Comparison of ENCODE assay signal across 10 cellular contexts in genomic region chr14:61566537-61567225, GRCh38.
DNase-seq lines count a peak whose midpoint lies in the region; ATAC-seq, FAIRE-seq and TF ChIP-seq lines count a peak whose summit lies in the region.
"Had no signal": no experiment of that assay in that cellular context is flagged by ENCODE, and none has a peak within 500 bp of the region (broad histone marks: within the 10 kb centered on the region; RNA-seq: fewer than 3 reads in every experiment).

No MANE protein-coding gene starts in this region.

- peaks cover 70% of the 10 kb centered on the region for H3K4me1 ChIP-seq in left ventricle myocardium inferior
- peaks cover 12 to 99% (median 59%) of the 10 kb centered on the region in 9 donors for H3K4me1 ChIP-seq in heart right ventricle
- peaks cover 96% of the 10 kb centered on the region for H3K4me1 ChIP-seq in adipocyte (ENCODE audit: control insufficient read depth, insufficient read depth, low read length)

- ATAC-seq in heart right ventricle (no peak), GM21737 (IDR thresholded peaks at IDR 0.05; ENCODE audit: unreplicated experiment) (no peak), WTC11 (no peak)
- ATAC-seq: T-cell had no signal

- CTCF ChIA-PET in WTC11 (lab: Charles Lee), result no interaction called here

- no peak for DNase-seq in left ventricle myocardium inferior
- DNase-seq in heart right ventricle, result no peak
- DNase-seq in adipocyte (ENCODE audit: low read depth), result peak; percentile 55
- peak; percentile 69 for DNase-seq in islet precursor cell
- no peak for DNase-seq in urothelium cell line (ENCODE audit: low spot score)
- no peak for DNase-seq in NCI-H446 (lab: John Stamatoyannopoulos, UW)
- no peak for DNase-seq in WTC11 (ENCODE audit: low spot score)
- DNase-seq: BE2C, T-cell had no signal

- H3K4me3 ChIP-seq in left ventricle myocardium inferior, result no peak overlapping the region
- H3K4me3 ChIP-seq in heart right ventricle, result no peak overlapping the region
- peak overlapping the region; percentile 17 for H3K4me3 ChIP-seq in adipocyte (ENCODE audit: low read length)

- no peak overlapping the region for H3K27ac Mint-ChIP-seq in WTC11
- H3K27ac Mint-ChIP-seq: T-cell had no signal

- TF ChIP-seq CTCF in left ventricle myocardium inferior (IDR thresholded peaks at IDR 0.05; ENCODE audit: borderline replicate concordance) (no peak), heart right ventricle (IDR thresholded peaks at IDR 0.05) (no peak), WTC11 (IDR thresholded peaks at IDR 0.05) (no peak)

- no peaks in the 10 kb centered on the region for H3K9me3 Mint-ChIP-seq in WTC11
- H3K9me3 Mint-ChIP-seq: T-cell had no signal

- H3K27me3 ChIP-seq in left ventricle myocardium inferior (ENCODE audit: low read depth) (no peaks in the 10 kb centered on the region), heart right ventricle (no peaks in the 10 kb centered on the region), adipocyte (replicated peaks; ENCODE audit: control insufficient read depth, insufficient read depth, low read length) (no peaks in the 10 kb centered on the region)
- H3K27me3 ChIP-seq: BE2C had no signal

- H3K27ac ChIP-seq in left ventricle myocardium inferior (replicated peaks) (peak overlapping the region; percentile 87), heart right ventricle (peak overlapping the region in 5 of 10 donors; percentile 29 to 91 (median 56))

- H3K27me3 Mint-ChIP-seq in WTC11 (ENCODE audit: low read depth), result peaks cover 10% of the 10 kb centered on the region

- peaks cover 49% of the 10 kb centered on the region for H3K4me1 Mint-ChIP-seq in WTC11

- intact Hi-C loops in left ventricle myocardium inferior (cut with micrococcal nuclease), result no loop called here
- intact Hi-C loops in heart right ventricle (cut with DNase I), result loop anchor here in 6 of 10 donors (5.0 to 10.0 kb wide), 5 partner anchors 39 to 158 kb away; partner anchors contain the start of gene HIF1A (in 2 of the 6)

- POLR2A ChIA-PET in WTC11 (lab: Charles Lee), result interaction anchor here (0.7 to 1.1 kb wide), 2 partner anchors 118 to 128 kb away, joined by 3 read pairs; partner anchors contain the start of gene HIF1A

- H3K9me3 ChIP-seq in left ventricle myocardium inferior (replicated peaks) (no peaks in the 10 kb centered on the region), heart right ventricle (no peaks in the 10 kb centered on the region), adipocyte (ENCODE audit: control insufficient read depth, low read length) (no peaks in the 10 kb centered on the region)
- H3K9me3 ChIP-seq: BE2C had no signal

- peak overlapping the region; percentile 91 for H3K9ac ChIP-seq in adipocyte (ENCODE audit: low read length)

- H3K4me3 Mint-ChIP-seq in WTC11, result no peak overlapping the region

- WGBS in heart right ventricle, 2 donors, result 80 to 82% methylated on average over 2 of the region's 2 CpGs

- H3K36me3 ChIP-seq in left ventricle myocardium inferior, result no peaks in the 10 kb centered on the region
- no peaks in the 10 kb centered on the region for H3K36me3 ChIP-seq in heart right ventricle
- H3K36me3 ChIP-seq in adipocyte (ENCODE audit: control insufficient read depth, insufficient read depth, low read length, severe bottlenecking), result no peaks in the 10 kb centered on the region
- H3K36me3 ChIP-seq: BE2C had no signal

- no peaks in the 10 kb centered on the region for H3K36me3 Mint-ChIP-seq in WTC11
- H3K36me3 Mint-ChIP-seq: T-cell had no signal

- FAIRE-seq in urothelium cell line (lab: Jason Lieb, UNC), result peak; percentile 20

TF ChIP-seq in WTC11, 78 proteins besides CTCF, POLR2A, EP300 and RAD21 (continues in another document):
- no peak for TF ChIP-seq ELF4 (CRISPR knock-in tag; IDR thresholded peaks at IDR 0.05; ENCODE audit: low read depth)
- TF ChIP-seq E2F1 (CRISPR knock-in tag; IDR thresholded peaks at IDR 0.05), result no peak
- TF ChIP-seq SP1 (CRISPR knock-in tag; conservative IDR thresholded peaks at IDR 0.05), result no peak
- TF ChIP-seq CBFB (CRISPR knock-in tag; IDR thresholded peaks at IDR 0.05; ENCODE audit: low read depth), result no peak
- TF ChIP-seq, protein P1, sequence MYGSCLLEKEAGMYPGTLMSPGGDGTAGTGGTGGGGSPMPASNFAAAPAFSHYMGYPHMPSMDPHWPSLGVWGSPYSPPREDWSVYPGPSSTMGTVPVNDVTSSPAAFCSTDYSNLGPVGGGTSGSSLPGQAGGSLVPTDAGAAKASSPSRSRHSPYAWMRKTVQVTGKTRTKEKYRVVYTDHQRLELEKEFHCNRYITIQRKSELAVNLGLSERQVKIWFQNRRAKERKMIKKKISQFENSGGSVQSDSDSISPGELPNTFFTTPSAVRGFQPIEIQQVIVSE (CRISPR knock-in tag; IDR thresholded peaks at IDR 0.05; ENCODE audit: borderline replicate concordance), result no peak
- no peak for TF ChIP-seq ZNF281 (CRISPR knock-in tag; IDR thresholded peaks at IDR 0.05)
- no peak for TF ChIP-seq FOXK1 (CRISPR knock-in tag; IDR thresholded peaks at IDR 0.05)
- TF ChIP-seq, protein P2, sequence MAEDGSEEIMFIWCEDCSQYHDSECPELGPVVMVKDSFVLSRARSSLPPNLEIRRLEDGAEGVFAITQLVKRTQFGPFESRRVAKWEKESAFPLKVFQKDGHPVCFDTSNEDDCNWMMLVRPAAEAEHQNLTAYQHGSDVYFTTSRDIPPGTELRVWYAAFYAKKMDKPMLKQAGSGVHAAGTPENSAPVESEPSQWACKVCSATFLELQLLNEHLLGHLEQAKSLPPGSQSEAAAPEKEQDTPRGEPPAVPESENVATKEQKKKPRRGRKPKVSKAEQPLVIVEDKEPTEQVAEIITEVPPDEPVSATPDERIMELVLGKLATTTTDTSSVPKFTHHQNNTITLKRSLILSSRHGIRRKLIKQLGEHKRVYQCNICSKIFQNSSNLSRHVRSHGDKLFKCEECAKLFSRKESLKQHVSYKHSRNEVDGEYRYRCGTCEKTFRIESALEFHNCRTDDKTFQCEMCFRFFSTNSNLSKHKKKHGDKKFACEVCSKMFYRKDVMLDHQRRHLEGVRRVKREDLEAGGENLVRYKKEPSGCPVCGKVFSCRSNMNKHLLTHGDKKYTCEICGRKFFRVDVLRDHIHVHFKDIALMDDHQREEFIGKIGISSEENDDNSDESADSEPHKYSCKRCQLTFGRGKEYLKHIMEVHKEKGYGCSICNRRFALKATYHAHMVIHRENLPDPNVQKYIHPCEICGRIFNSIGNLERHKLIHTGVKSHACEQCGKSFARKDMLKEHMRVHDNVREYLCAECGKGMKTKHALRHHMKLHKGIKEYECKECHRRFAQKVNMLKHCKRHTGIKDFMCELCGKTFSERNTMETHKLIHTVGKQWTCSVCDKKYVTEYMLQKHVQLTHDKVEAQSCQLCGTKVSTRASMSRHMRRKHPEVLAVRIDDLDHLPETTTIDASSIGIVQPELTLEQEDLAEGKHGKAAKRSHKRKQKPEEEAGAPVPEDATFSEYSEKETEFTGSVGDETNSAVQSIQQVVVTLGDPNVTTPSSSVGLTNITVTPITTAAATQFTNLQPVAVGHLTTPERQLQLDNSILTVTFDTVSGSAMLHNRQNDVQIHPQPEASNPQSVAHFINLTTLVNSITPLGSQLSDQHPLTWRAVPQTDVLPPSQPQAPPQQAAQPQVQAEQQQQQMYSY (CRISPR knock-in tag; IDR thresholded peaks at IDR 0.05), result no peak
- no peak for TF ChIP-seq NFE2L1 (CRISPR knock-in tag; IDR thresholded peaks at IDR 0.05)
- TF ChIP-seq CREB1 (CRISPR knock-in tag; IDR thresholded peaks at IDR 0.05), result no peak
- no peak for TF ChIP-seq HMGA2 (CRISPR knock-in tag; IDR thresholded peaks at IDR 0.05)

Comparison
In these comparisons a context has a peak if more than half of its experiments do, and no peak if none do; other contexts are left out.
1. DNase-seq: peak in adipocyte (single experiment) and islet precursor cell (single experiment); none in left ventricle myocardium inferior (single experiment), heart right ventricle (0 of 2), urothelium cell line (single experiment), NCI-H446 (0 of 2) and WTC11 (single experiment).